In genomic region chr11:58727415-58727797, GRCh38 we compare ENCODE assay signal across 25 cellular contexts. TPM values are rescaled to one million over a fixed set of nuclear protein-coding genes. Genes with fewer than 3 reads are reported as not detected.
DNase-seq lines count a peak whose midpoint lies in the region; ATAC-seq and TF ChIP-seq lines count a peak whose summit lies in the region.
"Had no signal": no experiment of that assay in that cellular context is flagged by ENCODE, and none has a peak within 500 bp of the region (broad histone marks: within the 10 kb centered on the region; RNA-seq: fewer than 3 reads in every experiment).

No MANE protein-coding gene starts in this region.

- CTCF ChIA-PET in CD8-positive, alpha-beta memory T cell (lab: Charles Lee): interaction anchor here (1.6 kb wide), 1 partner anchor 53 kb away, joined by 4 read pairs; no protein-coding TSS in a partner anchor
- CTCF ChIA-PET in activated CD8-positive, alpha-beta T cell treated with anti-CD3 and anti-CD28 coated beads for 36 hours (lab: Charles Lee): interaction anchor here (0.7 kb wide), 1 partner anchor 72 kb away, joined by 3 read pairs; no protein-coding TSS in a partner anchor

- TF ChIP-seq EP300 in tibial nerve (IDR thresholded peaks at IDR 0.05): no peak

- H3K4me3 Mint-ChIP-seq in activated T-cell treated with anti-CD3 and anti-CD28 coated beads, Interleukin-2, amount 50 U/mL, for 72 hours: no peak overlapping the region
- H3K4me3 Mint-ChIP-seq in CD8-positive, alpha-beta memory T cell: peak overlapping the region in 3 of 7 donors; percentile 2 to 24 (median 16)
- H3K4me3 Mint-ChIP-seq in activated CD8-positive, alpha-beta T cell treated with anti-CD3 and anti-CD28 coated beads for 36 hours: no peak overlapping the region
- peak overlapping the region; percentile 12 to 86 (median 70) for H3K4me3 Mint-ChIP-seq in naive thymus-derived CD8-positive, alpha-beta T cell
- H3K4me3 Mint-ChIP-seq: activated T-helper 17 cell treated with anti-CD3 and anti-CD28 coated beads, Interleukin-2, amount 50 U/mL, for 72 hours; T-helper 2 cell treated with Interferon-gamma antibody and Interleukin-4, amounts not matched to agents 5 μg/mL and 100 μg/mL, for 36 hours had no signal

- H3K36me3 Mint-ChIP-seq in activated T-cell treated with anti-CD3 and anti-CD28 coated beads, Interleukin-2, amount 50 U/mL, for 72 hours (ENCODE audit: insufficient read depth in 2 of 2): no peaks in the 10 kb centered on the region
- H3K36me3 Mint-ChIP-seq in CD8-positive, alpha-beta memory T cell: no peaks in the 10 kb centered on the region
- peaks cover 3% of the 10 kb centered on the region for H3K36me3 Mint-ChIP-seq in activated CD8-positive, alpha-beta T cell treated with anti-CD3 and anti-CD28 coated beads for 36 hours (ENCODE audit: low read depth)
- H3K36me3 Mint-ChIP-seq in naive thymus-derived CD8-positive, alpha-beta T cell: no peaks in the 10 kb centered on the region

- H3K4me1 Mint-ChIP-seq in activated T-cell treated with anti-CD3 and anti-CD28 coated beads, Interleukin-2, amount 50 U/mL, for 72 hours (ENCODE audit: low read depth): peaks cover 41% of the 10 kb centered on the region
- peaks cover 16 to 30% (median 18%) of the 10 kb centered on the region in 3 donors for H3K4me1 Mint-ChIP-seq in CD8-positive, alpha-beta memory T cell
- peaks cover 37% of the 10 kb centered on the region for H3K4me1 Mint-ChIP-seq in activated CD8-positive, alpha-beta T cell treated with anti-CD3 and anti-CD28 coated beads for 36 hours (ENCODE audit: low read depth)
- H3K4me1 Mint-ChIP-seq in naive thymus-derived CD8-positive, alpha-beta T cell: peaks cover 29 to 50% (median 42%) of the 10 kb centered on the region in 4 donors

- no peaks in the 10 kb centered on the region for H3K36me3 ChIP-seq in CD8-positive, alpha-beta memory T cell (ENCODE audit: insufficient read depth, low read length)
- no peaks in the 10 kb centered on the region for H3K36me3 ChIP-seq in tibial nerve
- H3K36me3 ChIP-seq: MG63 had no signal

- no peaks in the 10 kb centered on the region for H3K9me3 ChIP-seq in CD8-positive, alpha-beta memory T cell (ENCODE audit: low read length)
- H3K9me3 ChIP-seq in tibial nerve: no peaks in the 10 kb centered on the region
- H3K9me3 ChIP-seq: MG63 had no signal

- H3K4me3 ChIP-seq in CD8-positive, alpha-beta memory T cell (ENCODE audit: low read length): no peak overlapping the region
- no peak overlapping the region for H3K4me3 ChIP-seq in tibial nerve
- H3K4me3 ChIP-seq: MG63 had no signal

- H3K27me3 ChIP-seq in CD8-positive, alpha-beta memory T cell (ENCODE audit: insufficient read depth, low read length, poor library complexity, severe bottlenecking): no peaks in the 10 kb centered on the region
- H3K27me3 ChIP-seq in tibial nerve: no peaks in the 10 kb centered on the region
- H3K27me3 ChIP-seq: MG63 had no signal

- peaks cover 37% of the 10 kb centered on the region for H3K4me1 ChIP-seq in CD8-positive, alpha-beta memory T cell (ENCODE audit: insufficient read depth, low read length)
- H3K4me1 ChIP-seq in tibial nerve: peaks cover 0 to 23% (median 0%) of the 10 kb centered on the region in 4 donors
- H3K4me1 ChIP-seq: parathyroid adenoma had no signal

- 88 to 93% methylated on average over 2 of the region's 2 CpGs for WGBS in tibial nerve, 2 donors

- H3K27ac Mint-ChIP-seq in activated T-cell treated with anti-CD3 and anti-CD28 coated beads, Interleukin-2, amount 50 U/mL, for 72 hours: peak overlapping the region; percentile 6
- peak overlapping the region in 5 of 8 donors; percentile 34 to 82 (median 69) for H3K27ac Mint-ChIP-seq in CD8-positive, alpha-beta memory T cell
- H3K27ac Mint-ChIP-seq in activated CD8-positive, alpha-beta T cell treated with anti-CD3 and anti-CD28 coated beads for 36 hours: peak overlapping the region; percentile 73
- H3K27ac Mint-ChIP-seq in naive thymus-derived CD8-positive, alpha-beta T cell: peak overlapping the region; percentile 90 to 100 (median 94)
- H3K27ac Mint-ChIP-seq: activated T-helper 17 cell treated with anti-CD3 and anti-CD28 coated beads, Interleukin-2, amount 50 U/mL, for 72 hours; T-helper 2 cell treated with Interferon-gamma antibody and Interleukin-4, amounts not matched to agents 5 μg/mL and 100 μg/mL, for 36 hours had no signal

- no peaks in the 10 kb centered on the region for H3K27me3 Mint-ChIP-seq in activated T-cell treated with anti-CD3 and anti-CD28 coated beads, Interleukin-2, amount 50 U/mL, for 72 hours (ENCODE audit: low read depth)
- H3K27me3 Mint-ChIP-seq in CD8-positive, alpha-beta memory T cell: peaks cover under 1 to 9% of the 10 kb centered on the region in 2 donors
- H3K27me3 Mint-ChIP-seq in activated CD8-positive, alpha-beta T cell treated with anti-CD3 and anti-CD28 coated beads for 36 hours: no peaks in the 10 kb centered on the region
- no peaks in the 10 kb centered on the region for H3K27me3 Mint-ChIP-seq in naive thymus-derived CD8-positive, alpha-beta T cell
- H3K27me3 Mint-ChIP-seq: activated T-helper 17 cell treated with anti-CD3 and anti-CD28 coated beads, Interleukin-2, amount 50 U/mL, for 72 hours had no signal

- peaks cover 2 to 3% of the 10 kb centered on the region in 2 donors for H3K9me3 Mint-ChIP-seq in activated T-cell treated with anti-CD3 and anti-CD28 coated beads, Interleukin-2, amount 50 U/mL, for 72 hours
- H3K9me3 Mint-ChIP-seq in CD8-positive, alpha-beta memory T cell: no peaks in the 10 kb centered on the region
- H3K9me3 Mint-ChIP-seq in activated CD8-positive, alpha-beta T cell treated with anti-CD3 and anti-CD28 coated beads for 36 hours: no peaks in the 10 kb centered on the region
- peaks cover 0 to 10% (median 0%) of the 10 kb centered on the region in 9 donors for H3K9me3 Mint-ChIP-seq in naive thymus-derived CD8-positive, alpha-beta T cell
- H3K9me3 Mint-ChIP-seq: activated T-helper 17 cell treated with anti-CD3 and anti-CD28 coated beads, Interleukin-2, amount 50 U/mL, for 72 hours; T-helper 2 cell treated with Interferon-gamma antibody and Interleukin-4, amounts not matched to agents 5 μg/mL and 100 μg/mL, for 36 hours had no signal

- no peak for TF ChIP-seq CTCF in activated CD8-positive, alpha-beta T cell treated with anti-CD3 and anti-CD28 coated beads for 36 hours (IDR thresholded peaks at IDR 0.05)
- TF ChIP-seq CTCF in tibial nerve (IDR thresholded peaks at IDR 0.05): no peak

- POLR2A ChIA-PET in CD8-positive, alpha-beta memory T cell (lab: Charles Lee): no interaction called here
- POLR2A ChIA-PET in activated CD8-positive, alpha-beta T cell treated with anti-CD3 and anti-CD28 coated beads for 36 hours (lab: Charles Lee): no interaction called here
- POLR2A ChIA-PET in naive thymus-derived CD8-positive, alpha-beta T cell (lab: Charles Lee): interaction anchor here (0.7 to 2.0 kb wide), 14 partner anchors 10 to 1392 kb away, joined by 3 to 9 read pairs (median 3); partner anchors contain the start of gene SSRP1

- no peak overlapping the region for H3K27ac ChIP-seq in CD8-positive, alpha-beta memory T cell (ENCODE audit: low read depth, low read length)
- no peak overlapping the region for H3K27ac ChIP-seq in tibial nerve
- H3K27ac ChIP-seq: parathyroid adenoma had no signal

- no peak for TF ChIP-seq POLR2A in tibial nerve (IDR thresholded peaks at IDR 0.05)

- ATAC-seq in activated T-cell treated with anti-CD3 and anti-CD28 coated beads, Interleukin-2, amount 50 U/mL, for 72 hours (replicated peaks in 1 of 2): peak in 1 of 2 donors; percentile 9
- no peak for ATAC-seq in activated CD8-positive, alpha-beta T cell treated with anti-CD3 and anti-CD28 coated beads for 36 hours
- ATAC-seq in naive thymus-derived CD8-positive, alpha-beta T cell: peak; percentile 62 to 69
- no peak for ATAC-seq in HG03342 (IDR thresholded peaks at IDR 0.05; ENCODE audit: unreplicated experiment)
- ATAC-seq: activated T-helper 17 cell treated with anti-CD3 and anti-CD28 coated beads, Interleukin-2, amount 50 U/mL, for 72 hours; left ventricle myocardium superior; sciatic nerve had no signal

- intact Hi-C loops in activated CD8-positive, alpha-beta T cell treated with anti-CD3 and anti-CD28 coated beads for 36 hours (cut with micrococcal nuclease): no loop called here

- DNase-seq in activated T-cell treated with anti-CD3 and anti-CD28 coated beads, Interleukin-2, amount 50 U/mL, for 72 hours: no peak
- no peak for DNase-seq in activated T-cell treated with anti-CD3 and anti-CD28 coated beads, Interleukin-2, amount 50 U/mL, for 48 hours
- no peak for DNase-seq in CD8-positive, alpha-beta memory T cell
- DNase-seq in activated CD8-positive, alpha-beta T cell treated with anti-CD3 and anti-CD28 coated beads for 36 hours: no peak
- no peak for DNase-seq in naive thymus-derived CD8-positive, alpha-beta T cell
- DNase-seq in activated gamma-delta T cell treated with Interleukin-2 at 50 U/mL for 16 hours (no peak), tibial nerve (ENCODE audit: low spot score in 2 of 2) (no peak)
- DNase-seq: activated CD8-positive, alpha-beta memory T cell treated with anti-CD3 and anti-CD28 coated beads for 24 hours; DMS53; foreskin fibroblast; GF-D8; IMR-90; left ventricle myocardium superior; MG63; midbrain; NCI-H1417; NCI-H510A treated with DMSO at 0.1 percent for 48 hours; stimulated activated CD4-positive, alpha-beta T cell treated with anti-CD3 and anti-CD28 coated beads, Interleukin-15, amount 100 ng/mL, for 24 hours had no signal

RNA-seq across cellular contexts. Expression of gene GLYAT, which starts 4.3 kb away (rescaled TPM):
- total RNA-seq in activated T-cell treated with anti-CD3 and anti-CD28 coated beads, Interleukin-2, amount 50 U/mL, for 72 hours: not detected
- not detected for total RNA-seq in CD8-positive, alpha-beta memory T cell
- polyA plus RNA-seq in CD8-positive, alpha-beta memory T cell: not detected
- total RNA-seq in activated CD8-positive, alpha-beta T cell treated with anti-CD3 and anti-CD28 coated beads for 36 hours: not detected
- not detected for total RNA-seq in naive thymus-derived CD8-positive, alpha-beta T cell
- not detected for polyA plus RNA-seq in naive thymus-derived CD8-positive, alpha-beta T cell
- total RNA-seq in tibial nerve: 1 to 10 TPM in 1 of 4 donors, under 1 TPM in 1, not detected in 2; 0.66 to 1.7 TPM
- total RNA-seq: IMR-90, SK-MEL-5 had no signal
- polyA plus RNA-seq: IMR-90, neural cell had no signal

Comparison
In these comparisons a context has a peak if more than half of its experiments do, and no peak if none do; other contexts are left out.
1. ATAC-seq: peak in naive thymus-derived CD8-positive, alpha-beta T cell (2 of 2); none in activated CD8-positive, alpha-beta T cell treated with anti-CD3 and anti-CD28 coated beads for 36 hours (single experiment) and HG03342 (single experiment).
2. H3K27ac Mint-ChIP-seq: peak in every context shown above with its lines; median percentile 94 in naive thymus-derived CD8-positive, alpha-beta T cell; 73 in activated CD8-positive, alpha-beta T cell treated with anti-CD3 and anti-CD28 coated beads for 36 hours; 69 in CD8-positive, alpha-beta memory T cell; 6 in activated T-cell treated with anti-CD3 and anti-CD28 coated beads, Interleukin-2, amount 50 U/mL, for 72 hours.
3. H3K4me3 Mint-ChIP-seq: peak in naive thymus-derived CD8-positive, alpha-beta T cell (10 of 10); none in activated T-cell treated with anti-CD3 and anti-CD28 coated beads, Interleukin-2, amount 50 U/mL, for 72 hours (0 of 2) and activated CD8-positive, alpha-beta T cell treated with anti-CD3 and anti-CD28 coated beads for 36 hours (single experiment).